In the genomic region with DNA sequence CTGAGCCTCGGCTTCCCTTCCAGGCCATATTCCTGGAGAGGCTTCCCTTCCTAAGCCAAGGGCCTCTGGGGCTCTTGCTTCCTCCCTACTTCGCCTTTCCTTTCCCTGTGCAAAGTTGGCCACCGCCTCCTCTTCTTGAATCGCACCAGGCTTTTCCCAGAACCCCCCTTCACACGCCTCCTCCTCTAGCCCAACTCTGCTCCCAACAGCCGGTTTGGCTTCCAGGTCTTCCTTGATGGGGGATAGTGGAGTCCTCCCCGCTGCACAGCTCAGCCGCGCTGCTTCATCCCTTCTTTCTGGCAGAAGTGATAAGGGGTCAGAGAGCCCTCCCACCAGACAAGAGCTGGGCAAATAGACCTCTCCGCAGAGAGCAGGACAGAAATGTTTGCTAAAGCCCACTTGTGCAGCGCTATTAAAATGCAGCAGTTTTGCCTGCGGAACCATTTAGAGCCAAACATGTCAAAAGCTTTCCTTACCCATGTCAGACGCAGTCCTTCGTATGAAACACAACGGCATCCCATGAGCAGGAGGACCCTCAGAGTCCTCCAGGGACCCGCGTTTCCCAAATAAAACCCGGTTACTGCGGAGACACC, we compare ENCODE assay signal across 12 cellular contexts. TPM values are rescaled to one million over a fixed set of nuclear protein-coding genes. Genes with fewer than 3 reads are reported as not detected.
DNase-seq lines count a peak whose midpoint lies in the region; ATAC-seq and TF ChIP-seq lines count a peak whose summit lies in the region.
"Had no signal": no experiment of that assay in that cellular context is flagged by ENCODE, and none has a peak within 500 bp of the region (broad histone marks: within the 10 kb centered on the region; RNA-seq: fewer than 3 reads in every experiment).

No MANE protein-coding gene starts in this region.

- peak overlapping the region; percentile 44; the same call in 1 of the 2 replicates for H3K9ac ChIP-seq in ES-I3 (ENCODE audit: low read depth, low read length)

- no peaks in the 10 kb centered on the region for H3K36me3 Mint-ChIP-seq in effector memory CD8-positive, alpha-beta T cell (ENCODE audit: insufficient read depth)

- TF ChIP-seq CTCF in Panc1 (IDR thresholded peaks at IDR 0.05) (no peak), osteoblast (IDR thresholded peaks at IDR 0.05; ENCODE audit: extremely low read depth, low read depth, low read length) (no peak), testis (IDR thresholded peaks at IDR 0.05) (no peak)

- CTCF ChIA-PET in Panc1 (lab: Charles Lee) = no interaction called here

- in situ Hi-C loops in Panc1 (cut with HindIII; ENCODE audit: low pct_unique_long_range_greater_than_20kb, low sequenced_read_pairs) = no loop called here

- WGBS in testis, 2 donors = 8 to 19% methylated on average over 17 to 19 of the region's 19 CpGs

- BruUV-seq in Panc1 (replicated peaks; lab: Mats Ljungman, UMichigan) = no TSS peak

- peak overlapping the region; percentile 46 to 61 for H3K4me3 ChIP-seq in Panc1 (ENCODE audit: low read depth in 2 of 2, low read length in 2 of 2)
- H3K4me3 ChIP-seq in osteoblast (ENCODE audit: insufficient read depth, low read length) = peak overlapping the region; percentile 55
- peak overlapping the region in 1 of 2 donors; percentile 35 for H3K4me3 ChIP-seq in testis

- no peak for ATAC-seq in Panc1
- ATAC-seq in effector memory CD8-positive, alpha-beta T cell (replicated peaks) = no peak

- no peaks in the 10 kb centered on the region for H3K9me3 Mint-ChIP-seq in effector memory CD8-positive, alpha-beta T cell

- H3K79me2 ChIP-seq in osteoblast (ENCODE audit: insufficient read depth, low read length) = no peaks in the 10 kb centered on the region

- H3K4me1 ChIP-seq in ES-I3 (ENCODE audit: insufficient read depth, low read length) (peaks cover 16% of the 10 kb centered on the region), Panc1 (ENCODE audit: control insufficient read depth, insufficient read depth, low read length) (peaks cover 5% of the 10 kb centered on the region; the same call in 1 of the 2 replicates), osteoblast (ENCODE audit: insufficient read depth, low read length) (peaks cover 4% of the 10 kb centered on the region), testis (no peaks in the 10 kb centered on the region)

- POLR2A ChIA-PET in Panc1 (lab: Charles Lee) = no interaction called here

- H3K4me1 Mint-ChIP-seq in effector memory CD8-positive, alpha-beta T cell (ENCODE audit: low read depth in 2 of 2) = peaks cover 5 to 8% of the 10 kb centered on the region in 2 donors

- H3K27ac ChIP-seq in Panc1 (ENCODE audit: low read length) = no peak overlapping the region; the same call in 1 of the 2 replicates
- no peak overlapping the region for H3K27ac ChIP-seq in osteoblast (ENCODE audit: low read depth, low read length)
- no peak overlapping the region for H3K27ac ChIP-seq in testis
- H3K27ac ChIP-seq: VCaP had no signal

- H3K27me3 ChIP-seq in Panc1 (ENCODE audit: control insufficient read depth, insufficient read depth, low read length) (no peaks in the 10 kb centered on the region), osteoblast (ENCODE audit: insufficient read depth, low read length) (peaks cover 29% of the 10 kb centered on the region), testis (no peaks in the 10 kb centered on the region)

- H3K4me3 Mint-ChIP-seq in effector memory CD8-positive, alpha-beta T cell = peak overlapping the region; percentile 69

- H4K20me1 ChIP-seq in osteoblast (ENCODE audit: insufficient read depth, low read length) = no peaks in the 10 kb centered on the region

- H3K9me3 ChIP-seq in ES-I3 (ENCODE audit: control insufficient read depth, insufficient read depth, low read length) (no peaks in the 10 kb centered on the region), Panc1 (ENCODE audit: control insufficient read depth, insufficient read depth, low read depth, low read length) (no peaks in the 10 kb centered on the region), osteoblast (ENCODE audit: low read depth, low read length) (no peaks in the 10 kb centered on the region), testis (no peaks in the 10 kb centered on the region)

- DNase-seq in Panc1 (ENCODE audit: low read depth, low spot score) (no peak), osteoblast (ENCODE audit: insufficient read length, low spot score, missing footprints) (peak; percentile 93), testis (no peak), T1000 (lab: John Stamatoyannopoulos, UW) (no peak), NCI-H510A (lab: John Stamatoyannopoulos, UW) (no peak), NCI-H510A treated with DMSO at 0.1 percent for 48 hours (lab: John Stamatoyannopoulos, UW) (no peak)
- no peak for DNase-seq in effector memory CD8-positive, alpha-beta T cell
- DNase-seq: foreskin melanocyte, KG1, NCI-H774 had no signal

- no peak for TF ChIP-seq POLR2A in testis (IDR thresholded peaks at IDR 0.05)

- intact Hi-C loops in Panc1 (cut with micrococcal nuclease; ENCODE audit: unreplicated experiment) = no loop called here
- intact Hi-C loops in testis (cut with DNase I; ENCODE audit: low total_unique reads) = no loop called here

- H3K27ac Mint-ChIP-seq in effector memory CD8-positive, alpha-beta T cell = no peak overlapping the region

- H2AFZ ChIP-seq in osteoblast (ENCODE audit: low read length) = no peak overlapping the region

- no peaks in the 10 kb centered on the region for H3K36me3 ChIP-seq in ES-I3 (ENCODE audit: insufficient read depth, low read length)
- H3K36me3 ChIP-seq in Panc1 (ENCODE audit: control insufficient read depth, insufficient read depth, low read length) = no peaks in the 10 kb centered on the region
- no peaks in the 10 kb centered on the region for H3K36me3 ChIP-seq in osteoblast (ENCODE audit: insufficient read depth, low read length)
- H3K36me3 ChIP-seq in testis (ENCODE audit: low read depth, missing control alignments) = no peaks in the 10 kb centered on the region

- peaks cover 66 to 82% of the 10 kb centered on the region in 2 donors for H3K27me3 Mint-ChIP-seq in effector memory CD8-positive, alpha-beta T cell

- H3K4me2 ChIP-seq in osteoblast (ENCODE audit: insufficient read depth, low read length) = peak overlapping the region; percentile 51

RNA-seq across cellular contexts. Expression of gene SNORC, which starts 56.5 kb away (rescaled TPM):
- total RNA-seq in Panc1 (2021; ENCODE audit: unreplicated experiment) = 6.8 TPM
- polyA plus RNA-seq in Panc1 (2012; ENCODE audit: insufficient read length) = 9.5 TPM
- total RNA-seq in osteoblast = 0.72 and 0.88 TPM in 2 replicates
- total RNA-seq in testis = 10 to 100 TPM; 14.5 to 15.9 TPM
- 7.3 TPM for polyA plus RNA-seq in testis (ENCODE audit: insufficient read depth, low read depth, low replicate concordance)
